11 cellular contexts compared by ENCODE assay signal in genomic region chr15:96037584-96037983, GRCh38.
DNase-seq lines count a peak whose midpoint lies in the region; ATAC-seq and TF ChIP-seq lines count a peak whose summit lies in the region.
"Had no signal": no experiment of that assay in that cellular context is flagged by ENCODE, and none has a peak within 500 bp of the region (broad histone marks: within the 10 kb centered on the region; RNA-seq: fewer than 3 reads in every experiment).

No MANE protein-coding gene starts in this region.

- H3K4me3 Mint-ChIP-seq in activated naive CD8-positive, alpha-beta T cell treated with anti-CD3 and anti-CD28 coated beads for 36 hours: no peak overlapping the region
- H3K4me3 Mint-ChIP-seq in endodermal cell: no peak overlapping the region

- no peak overlapping the region for H3K27ac Mint-ChIP-seq in activated naive CD8-positive, alpha-beta T cell treated with anti-CD3 and anti-CD28 coated beads for 36 hours
- H3K27ac Mint-ChIP-seq in endodermal cell: no peak overlapping the region

- ATAC-seq in GM19468 (IDR thresholded peaks at IDR 0.05; ENCODE audit: extremely low read depth, unreplicated experiment): peak; percentile 73
- peak; percentile 61 for ATAC-seq in HG03342 (IDR thresholded peaks at IDR 0.05; ENCODE audit: unreplicated experiment)
- ATAC-seq in aorta (ENCODE audit: low FRiP score): no peak

- no peaks in the 10 kb centered on the region for H3K9me3 Mint-ChIP-seq in activated naive CD8-positive, alpha-beta T cell treated with anti-CD3 and anti-CD28 coated beads for 36 hours
- H3K9me3 Mint-ChIP-seq in endodermal cell: no peaks in the 10 kb centered on the region

- no peaks in the 10 kb centered on the region for H3K36me3 Mint-ChIP-seq in activated naive CD8-positive, alpha-beta T cell treated with anti-CD3 and anti-CD28 coated beads for 36 hours
- no peaks in the 10 kb centered on the region for H3K36me3 Mint-ChIP-seq in endodermal cell (ENCODE audit: low read depth)

- peak; percentile 5 for DNase-seq in activated naive CD8-positive, alpha-beta T cell treated with anti-CD3 and anti-CD28 coated beads for 36 hours
- DNase-seq in aorta (no peak), ACHN (no peak), midbrain (lab: John Stamatoyannopoulos, UW) (no peak), endodermal cell (no peak)
- DNase-seq: effector CD4-positive, alpha-beta T cell; NCI-H446 treated with DMSO at 0.1 percent for 48 hours; nucleus accumbens had no signal

- H3K27me3 Mint-ChIP-seq in activated naive CD8-positive, alpha-beta T cell treated with anti-CD3 and anti-CD28 coated beads for 36 hours: peaks cover 80% of the 10 kb centered on the region
- H3K27me3 Mint-ChIP-seq in endodermal cell (ENCODE audit: insufficient read depth): peaks cover 33% of the 10 kb centered on the region

- in situ Hi-C loops in ACHN (cut with HindIII; ENCODE audit: low pct_ligation_motif_present, low pct_unique_long_range_greater_than_20kb, low sequenced_read_pairs): no loop called here

- H3K36me3 ChIP-seq in BLaER1: no peaks in the 10 kb centered on the region
- H3K36me3 ChIP-seq in aorta (ENCODE audit: control insufficient read depth in 1 of 2, insufficient read depth in 2 of 2, low read length in 1 of 2): no peaks in the 10 kb centered on the region
- no peaks in the 10 kb centered on the region for H3K36me3 ChIP-seq in endodermal cell (ENCODE audit: control insufficient read depth, insufficient read depth, low read length)

- H3K27ac ChIP-seq in BLaER1: no peak overlapping the region
- H3K27ac ChIP-seq in aorta (ENCODE audit: low read depth in 1 of 2, low read length in 2 of 2): no peak overlapping the region
- no peak overlapping the region for H3K27ac ChIP-seq in endodermal cell (ENCODE audit: low read depth, low read length)

- H4K20me1 ChIP-seq in BLaER1: no peaks in the 10 kb centered on the region

- no peak for TF ChIP-seq CTCF in endodermal cell (conservative IDR thresholded peaks at IDR 0.05)

- no peak overlapping the region for H3K4me3 ChIP-seq in BLaER1
- H3K4me3 ChIP-seq in aorta (ENCODE audit: low read length in 2 of 2): no peak overlapping the region
- H3K4me3 ChIP-seq in endodermal cell (ENCODE audit: low read length): no peak overlapping the region

- no peak overlapping the region for H3K9ac ChIP-seq in BLaER1
- no peak overlapping the region for H3K9ac ChIP-seq in endodermal cell (ENCODE audit: extremely low read depth, low read length, poor library complexity, severe bottlenecking)

- H3K27me3 ChIP-seq in BLaER1 (peaks cover 30% of the 10 kb centered on the region; the same call in 1 of the 2 replicates), aorta (ENCODE audit: control insufficient read depth in 1 of 2, insufficient read depth in 2 of 2, low read length in 1 of 2) (no peaks in the 10 kb centered on the region), endodermal cell (ENCODE audit: control insufficient read depth, insufficient read depth, low read length, poor library complexity, severe bottlenecking) (no peaks in the 10 kb centered on the region)

- H3K9me3 ChIP-seq in BLaER1 (no peaks in the 10 kb centered on the region), aorta (ENCODE audit: control insufficient read depth, low read length) (no peaks in the 10 kb centered on the region), endodermal cell (ENCODE audit: control insufficient read depth, low read length) (no peaks in the 10 kb centered on the region)

- intact Hi-C loops in aorta (cut with DNase I): no loop called here

- peak overlapping the region; percentile 46 for H3K4me2 ChIP-seq in BLaER1

- peaks cover 34% of the 10 kb centered on the region for H3K4me1 ChIP-seq in BLaER1
- H3K4me1 ChIP-seq in aorta (ENCODE audit: control insufficient read depth in 1 of 2, insufficient read depth in 2 of 2, low read length in 2 of 2): no peaks in the 10 kb centered on the region
- H3K4me1 ChIP-seq in endodermal cell (ENCODE audit: control insufficient read depth, insufficient read depth, low read length): peaks cover 4% of the 10 kb centered on the region

- H3K4me1 Mint-ChIP-seq in activated naive CD8-positive, alpha-beta T cell treated with anti-CD3 and anti-CD28 coated beads for 36 hours: peaks cover 7% of the 10 kb centered on the region
- H3K4me1 Mint-ChIP-seq in endodermal cell: peaks cover 10% of the 10 kb centered on the region

- WGBS in aorta, 2 donors: 77 to 87% methylated on average over 4 of the region's 4 CpGs
- 77 to 96% methylated on average over 3 to 4 of the region's 4 CpGs for WGBS in endodermal cell (ENCODE audit: insufficient coverage in 1 of 2, insufficient read length in 1 of 2), 2 experiments
